Comparison of ENCODE assay signal across 1 cellular context in genomic region chr19:13846533-13847032, GRCh38.
TF ChIP-seq lines count a peak whose summit lies in the region.

No MANE protein-coding gene starts in this region.

TF ChIP-seq in SK-N-SH, 30 proteins besides CTCF, POLR2A, EP300 and RAD21 (continued from another document):
- no peak for TF ChIP-seq REST (IDR thresholded peaks at IDR 0.05; ENCODE audit: low read depth, low read length)
- TF ChIP-seq MXI1 (IDR thresholded peaks at IDR 0.05; ENCODE audit: low read depth, low read length): peak; percentile 48; the same call in 1 of the 2 replicates
- peak; percentile 9 for TF ChIP-seq CHD2 (IDR thresholded peaks at IDR 0.05; ENCODE audit: low read length, partially characterized antibody)
- no peak for TF ChIP-seq FOXJ3 (CRISPR knock-in tag; IDR thresholded peaks at IDR 0.05)
- TF ChIP-seq FOXM1 (IDR thresholded peaks at IDR 0.05; ENCODE audit: low read depth): 0 out of 2 replicates have a peak, but pooled peaks have one; percentile 46
- no peak for TF ChIP-seq EZH2phosphoT487 (IDR thresholded peaks at IDR 0.05; ENCODE audit: borderline replicate concordance, low read depth)
- peak; percentile 13 for TF ChIP-seq TCF12 (IDR thresholded peaks at IDR 0.05)
- TF ChIP-seq RCOR1 (IDR thresholded peaks at IDR 0.05; ENCODE audit: low read length): no peak; the same call in 1 of the 2 replicates
- TF ChIP-seq IRF3 (IDR thresholded peaks at IDR 0.05; ENCODE audit: low read depth, low read length): no peak
- TF ChIP-seq JUND (IDR thresholded peaks at IDR 0.05): no peak
- no peak for TF ChIP-seq ZBTB33 (IDR thresholded peaks at IDR 0.05; ENCODE audit: borderline replicate concordance, low read depth)
- TF ChIP-seq GABPA (IDR thresholded peaks at IDR 0.05; ENCODE audit: low read depth): no peak
- TF ChIP-seq FOSL2 (IDR thresholded peaks at IDR 0.05; ENCODE audit: borderline replicate concordance, low read depth): no peak
- no peak for TF ChIP-seq SMC3 (IDR thresholded peaks at IDR 0.05; ENCODE audit: low read depth, low read length)
- no peak for TF ChIP-seq NFIC (IDR thresholded peaks at IDR 0.05; ENCODE audit: borderline replicate concordance)
- TF ChIP-seq NRF1 (IDR thresholded peaks at IDR 0.05; ENCODE audit: low read depth, low read length): no peak
- TF ChIP-seq PBX3 (IDR thresholded peaks at IDR 0.05): peak; percentile 67
- TF ChIP-seq USF2 (IDR thresholded peaks at IDR 0.05; ENCODE audit: borderline replicate concordance, low read depth, low read length): no peak
- no peak for TF ChIP-seq SIN3A (IDR thresholded peaks at IDR 0.05; ENCODE audit: borderline replicate concordance, low read depth, low read length)
- no peak for TF ChIP-seq TEAD4 (IDR thresholded peaks at IDR 0.05; ENCODE audit: borderline replicate concordance, insufficient read depth)
- TF ChIP-seq RXRA (IDR thresholded peaks at IDR 0.05; ENCODE audit: borderline replicate concordance, low read depth): no peak
- no peak for TF ChIP-seq YY1 (IDR thresholded peaks at IDR 0.05; ENCODE audit: low read depth)
- TF ChIP-seq MEF2A (IDR thresholded peaks at IDR 0.05; ENCODE audit: borderline replicate concordance, low read depth): no peak
- no peak for TF ChIP-seq GATA2 (CRISPR knock-in tag; IDR thresholded peaks at IDR 0.05)
- no peak for TF ChIP-seq POLR2AphosphoS5 (IDR thresholded peaks at IDR 0.05; ENCODE audit: low read depth, low read length)
- no peak for TF ChIP-seq ELF1 (IDR thresholded peaks at IDR 0.05)
